Comparison of ENCODE assay signal across 19 cellular contexts in the genomic region with DNA sequence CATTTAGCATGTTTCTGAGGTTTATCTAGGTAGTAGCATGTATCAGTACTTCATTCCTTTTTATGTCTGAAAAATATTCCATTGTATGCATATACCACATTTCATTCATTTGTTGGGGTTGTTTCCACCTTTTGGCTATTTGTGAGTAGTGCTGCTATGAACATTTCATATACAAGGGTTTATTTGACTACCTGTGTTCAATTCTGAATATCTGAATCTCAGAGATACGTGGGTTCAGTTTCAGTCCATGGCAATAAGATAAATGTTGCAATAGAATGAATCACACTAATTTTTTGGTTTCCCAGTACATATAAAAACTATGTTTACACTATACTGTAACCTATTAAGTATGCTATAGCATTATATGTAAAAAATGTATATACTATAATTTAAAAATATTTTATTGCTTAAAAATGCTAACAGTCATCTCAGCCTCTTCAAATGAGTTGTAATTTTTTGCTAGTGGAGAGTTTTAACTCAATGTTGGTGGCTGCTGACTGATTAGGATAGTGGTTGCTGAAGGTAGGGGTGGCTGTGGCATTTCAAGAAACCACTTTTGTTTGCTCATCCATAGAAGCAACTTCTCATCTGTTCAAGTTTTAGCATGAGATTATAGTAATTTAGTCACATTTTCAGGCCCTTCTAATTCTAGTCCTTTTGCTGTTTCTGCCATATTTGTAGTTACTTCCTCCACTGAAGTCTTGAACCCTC. TPM values are rescaled to one million over a fixed set of nuclear protein-coding genes. Genes with fewer than 3 reads are reported as not detected.
DNase-seq lines count a peak whose midpoint lies in the region; ATAC-seq, FAIRE-seq and TF ChIP-seq lines count a peak whose summit lies in the region.
"Had no signal": no experiment of that assay in that cellular context is flagged by ENCODE, and none has a peak within 500 bp of the region (broad histone marks: within the 10 kb centered on the region; RNA-seq: fewer than 3 reads in every experiment).

No MANE protein-coding gene starts in this region.

- H3K36me3 ChIP-seq in GM12878 (ENCODE audit: control insufficient read depth in 2 of 2, insufficient read depth in 2 of 2, low read length in 1 of 2): no peaks in the 10 kb centered on the region
- H3K36me3 ChIP-seq: brain microvascular endothelial cell had no signal

- no peak for DNase-seq in activated T-cell treated with anti-CD3 and anti-CD28 coated beads, Interleukin-2, amount 50 U/mL, for 24 hours
- no peak for DNase-seq in activated T-cell treated with anti-CD3 and anti-CD28 coated beads, Interleukin-2, amount 50 U/mL, for 1 hour
- DNase-seq in T-helper 2 cell treated with Interferon-gamma antibody and Interleukin-4, amounts not matched to agents 5 μg/mL and 100 μg/mL, for 36 hours (ENCODE audit: low spot score): peak; percentile 38
- no peak for DNase-seq in GM12878 (ENCODE audit: low read depth, low spot score)
- peak; percentile 18 to 28 for DNase-seq in stimulated activated CD8-positive, alpha-beta memory T cell treated with anti-CD3 and anti-CD28 coated beads, Interleukin-15, amount 100 ng/mL, for 48 hours (ENCODE audit: low read depth in 2 of 2)
- no peak for DNase-seq in NCI-H524 (lab: John Stamatoyannopoulos, UW)
- DNase-seq: brain microvascular endothelial cell, C1 segment of cervical spinal cord, mammary epithelial cell, NCI-H1092 treated with DMSO at 0.1 percent for 48 hours, NCI-H2029, NCI-H446, OCI-M1, Right ventricle myocardium superior had no signal

- WGBS in GM12878 (ENCODE audit: insufficient coverage, insufficient replicate concordance, low lambda C conversion rate, missing lambda C conversion rate): 0% methylated on average over 1 of the region's 1 CpG

- no peak overlapping the region for H2AFZ ChIP-seq in GM12878 (ENCODE audit: control insufficient read depth, low read depth, low read length)

- no peak for TF ChIP-seq RAD21 in GM12878 (IDR thresholded peaks at IDR 0.05; ENCODE audit: insufficient read depth, low read depth, low read length)

- H3K9ac ChIP-seq in GM12878 (ENCODE audit: control insufficient read depth, insufficient read depth, low read length): no peak overlapping the region

- TF ChIP-seq CTCF in GM12878 (IDR thresholded peaks at IDR 0.05 in 2 of 3, conservative IDR thresholded peaks at IDR 0.05 in 1 of 3; ENCODE audit: control insufficient read depth in 2 of 3, extremely low read depth in 1 of 3, insufficient read depth in 1 of 3, low read depth in 3 of 3, low read length in 3 of 3): no peak

- in situ Hi-C loops in GM12878 (cut with MboI): no loop called here

- no peak for TF ChIP-seq EP300 in GM12878 (IDR thresholded peaks at IDR 0.05; ENCODE audit: borderline replicate concordance in 1 of 2, control insufficient read depth in 1 of 2, low read depth in 2 of 2, low read length in 2 of 2)

- no peaks in the 10 kb centered on the region for H3K9me3 ChIP-seq in GM12878 (replicated peaks; ENCODE audit: control insufficient read depth, insufficient read depth, low read length)
- H3K9me3 ChIP-seq: thoracic aorta had no signal

- H3K9me3 Mint-ChIP-seq in activated T-cell treated with anti-CD3 and anti-CD28 coated beads, Interleukin-2, amount 50 U/mL, for 24 hours: no peaks in the 10 kb centered on the region
- H3K9me3 Mint-ChIP-seq in T-helper 2 cell treated with Interferon-gamma antibody and Interleukin-4, amounts not matched to agents 5 μg/mL and 100 μg/mL, for 36 hours: no peaks in the 10 kb centered on the region

- CTCF ChIA-PET in GM12878 (lab: Yijun Ruan, JAX): no interaction called here

- no peak overlapping the region for H3K4me3 Mint-ChIP-seq in activated T-cell treated with anti-CD3 and anti-CD28 coated beads, Interleukin-2, amount 50 U/mL, for 24 hours
- no peak overlapping the region for H3K4me3 Mint-ChIP-seq in T-helper 2 cell treated with Interferon-gamma antibody and Interleukin-4, amounts not matched to agents 5 μg/mL and 100 μg/mL, for 36 hours

- FAIRE-seq in GM12878 (lab: Jason Lieb, UNC): no peak
- FAIRE-seq: HepG2 had no signal

- H3K4me1 Mint-ChIP-seq in activated T-cell treated with anti-CD3 and anti-CD28 coated beads, Interleukin-2, amount 50 U/mL, for 24 hours (ENCODE audit: low read depth): peaks cover 68% of the 10 kb centered on the region
- H3K4me1 Mint-ChIP-seq in T-helper 2 cell treated with Interferon-gamma antibody and Interleukin-4, amounts not matched to agents 5 μg/mL and 100 μg/mL, for 36 hours (ENCODE audit: low read depth): peaks cover 11% of the 10 kb centered on the region

- POLR2A ChIA-PET in GM12878 (lab: Charles Lee): no interaction called here

- peak overlapping the region; percentile 85 for H3K27ac Mint-ChIP-seq in activated T-cell treated with anti-CD3 and anti-CD28 coated beads, Interleukin-2, amount 50 U/mL, for 24 hours
- no peak overlapping the region for H3K27ac Mint-ChIP-seq in T-helper 2 cell treated with Interferon-gamma antibody and Interleukin-4, amounts not matched to agents 5 μg/mL and 100 μg/mL, for 36 hours

- ATAC-seq in GM12878 (no peak), HG02885 (IDR thresholded peaks at IDR 0.05; ENCODE audit: poor library complexity, unreplicated experiment) (no peak), GM19035 (IDR thresholded peaks at IDR 0.05; ENCODE audit: unreplicated experiment) (no peak)
- ATAC-seq: HepG2 had no signal

- peaks cover 35% of the 10 kb centered on the region for H3K36me3 Mint-ChIP-seq in activated T-cell treated with anti-CD3 and anti-CD28 coated beads, Interleukin-2, amount 50 U/mL, for 24 hours (ENCODE audit: low read depth)
- peaks cover 3% of the 10 kb centered on the region for H3K36me3 Mint-ChIP-seq in T-helper 2 cell treated with Interferon-gamma antibody and Interleukin-4, amounts not matched to agents 5 μg/mL and 100 μg/mL, for 36 hours (ENCODE audit: low read depth)

- H3K27ac ChIP-seq in GM12878 (ENCODE audit: control insufficient read depth, insufficient read depth): no peak overlapping the region
- H3K27ac ChIP-seq: brain microvascular endothelial cell, coronary artery, thoracic aorta had no signal

- no peak for TF ChIP-seq POLR2A in GM12878 (IDR thresholded peaks at IDR 0.05; ENCODE audit: low read depth, low read length)

- no peak overlapping the region for H3K4me3 ChIP-seq in GM12878
- H3K4me3 ChIP-seq: coronary artery, thoracic aorta had no signal

- no peaks in the 10 kb centered on the region for H3K27me3 Mint-ChIP-seq in activated T-cell treated with anti-CD3 and anti-CD28 coated beads, Interleukin-2, amount 50 U/mL, for 24 hours
- peaks cover 47% of the 10 kb centered on the region for H3K27me3 Mint-ChIP-seq in T-helper 2 cell treated with Interferon-gamma antibody and Interleukin-4, amounts not matched to agents 5 μg/mL and 100 μg/mL, for 36 hours (ENCODE audit: low read depth)

- SMC1A ChIA-PET in GM12878 (lab: Charles Lee; ENCODE audit: uncharacterized antibody, unreplicated experiment): interaction anchor here (1.4 kb wide), 1 partner anchor 13 kb away, joined by 3 read pairs; no protein-coding TSS in a partner anchor

- H3K4me1 ChIP-seq in GM12878 (ENCODE audit: control insufficient read depth, insufficient read depth, low read length): no peaks in the 10 kb centered on the region

- intact Hi-C loops in GM12878 (cut with micrococcal nuclease; ENCODE audit: unreplicated experiment): no loop called here

- no peaks in the 10 kb centered on the region for H3K79me2 ChIP-seq in GM12878 (ENCODE audit: control insufficient read depth, insufficient read depth, low read length)

- no peaks in the 10 kb centered on the region for H4K20me1 ChIP-seq in GM12878 (ENCODE audit: control insufficient read depth, insufficient read depth)

- H3K4me2 ChIP-seq in GM12878 (ENCODE audit: control insufficient read depth, insufficient read depth): no peak overlapping the region

- BruUV-seq in GM12878 (replicated peaks; lab: Mats Ljungman, UMichigan): no TSS peak

- RAD21 ChIA-PET in GM12878 (lab: Charles Lee; ENCODE audit: unreplicated experiment): no interaction called here

- no peaks in the 10 kb centered on the region for H3K27me3 ChIP-seq in GM12878 (replicated peaks in 1 of 2; ENCODE audit: control insufficient read depth in 2 of 2, insufficient read depth in 2 of 2, low read length in 1 of 2)
- H3K27me3 ChIP-seq: brain microvascular endothelial cell had no signal

TF ChIP-seq in GM12878, 131 proteins besides CTCF, POLR2A, EP300 and RAD21 (continues in another document):
- TF ChIP-seq ASH2L (IDR thresholded peaks at IDR 0.05; ENCODE audit: borderline replicate concordance, low read depth) (no peak), CREB1 (IDR thresholded peaks at IDR 0.05; ENCODE audit: low read depth) (no peak), RELA (IDR thresholded peaks at IDR 0.05; ENCODE audit: borderline replicate concordance, partially characterized antibody) (no peak), TCF7 (IDR thresholded peaks at IDR 0.05; ENCODE audit: borderline replicate concordance) (no peak), RAD51 (IDR thresholded peaks at IDR 0.05) (no peak)

RNA-seq across cellular contexts. Expression of gene PLEKHA1, which starts 13.9 kb away (rescaled TPM):
- 18.5 and 20.4 TPM in 2 replicates for total RNA-seq in GM12878 (2013; cell fraction: nucleolus; rRNA removed)
- total RNA-seq in GM12878 (2014; rRNA removed): 0.23 and 0.33 TPM in 2 replicates
- total RNA-seq in GM12878 (2014; rRNA removed; fragmentation: Illumina TruSeq; extraction: Trizol): 0.31 and 0.37 TPM in 2 replicates
- 0.43 and 0.64 TPM in 2 replicates for total RNA-seq in GM12878 (2021)
- 3.2 TPM for polyA plus RNA-seq in GM12878 (2011; ENCODE audit: low read depth)
- polyA plus RNA-seq in GM12878 (2011; rRNA removed): 6.0 and 8.9 TPM in 2 replicates
- polyA plus RNA-seq in GM12878 (2011; cell fraction: cytosol; rRNA removed): 2.7 and 2.8 TPM in 2 replicates
- polyA plus RNA-seq in GM12878 (2011; cell fraction: nucleus; rRNA removed): 5.4 and 6.0 TPM in 2 replicates
- polyA plus RNA-seq in GM12878 (2012): 3.3 and 3.4 TPM in 2 replicates
- polyA plus RNA-seq in GM12878 (2014; fragmentation: Illumina TruSeq; extraction: Trizol): 0.50 and 0.60 TPM in 2 replicates
- polyA plus RNA-seq in GM12878 (2014; fragmentation: Nextera tagmentation; extraction: Ambion mirVana): under 1 TPM; 0.15 to 0.19 TPM
- 0.25 and 0.33 TPM in 2 replicates for polyA plus RNA-seq in GM12878 (2014; rRNA removed)
- under 1 TPM; 0.25 to 0.35 TPM for polyA plus RNA-seq in GM12878 (2016; fragmentation: Nextera tagmentation; extraction: Ambion mirVana)
- 3.6 and 6.8 TPM in 2 replicates for polyA minus RNA-seq in GM12878 (2011; rRNA and poly(A)+ RNA removed)
- polyA minus RNA-seq in GM12878 (2011; cell fraction: cytosol; rRNA and poly(A)+ RNA removed): 2.7 and 4.8 TPM in 2 replicates
- polyA minus RNA-seq in GM12878 (2011; cell fraction: nucleus; rRNA and poly(A)+ RNA removed): 3.4 and 4.5 TPM in 2 replicates

Comparison
In these comparisons a context has a peak if more than half of its experiments do, and no peak if none do; other contexts are left out.
1. DNase-seq: peak in T-helper 2 cell treated with Interferon-gamma antibody and Interleukin-4, amounts not matched to agents 5 μg/mL and 100 μg/mL, for 36 hours (single experiment) and stimulated activated CD8-positive, alpha-beta memory T cell treated with anti-CD3 and anti-CD28 coated beads, Interleukin-15, amount 100 ng/mL, for 48 hours (2 of 2); none in activated T-cell treated with anti-CD3 and anti-CD28 coated beads, Interleukin-2, amount 50 U/mL, for 24 hours (single experiment), activated T-cell treated with anti-CD3 and anti-CD28 coated beads, Interleukin-2, amount 50 U/mL, for 1 hour (single experiment), GM12878 (single experiment) and NCI-H524 (0 of 2).